ENCODE assay signal across 26 cellular contexts in the genomic region with DNA sequence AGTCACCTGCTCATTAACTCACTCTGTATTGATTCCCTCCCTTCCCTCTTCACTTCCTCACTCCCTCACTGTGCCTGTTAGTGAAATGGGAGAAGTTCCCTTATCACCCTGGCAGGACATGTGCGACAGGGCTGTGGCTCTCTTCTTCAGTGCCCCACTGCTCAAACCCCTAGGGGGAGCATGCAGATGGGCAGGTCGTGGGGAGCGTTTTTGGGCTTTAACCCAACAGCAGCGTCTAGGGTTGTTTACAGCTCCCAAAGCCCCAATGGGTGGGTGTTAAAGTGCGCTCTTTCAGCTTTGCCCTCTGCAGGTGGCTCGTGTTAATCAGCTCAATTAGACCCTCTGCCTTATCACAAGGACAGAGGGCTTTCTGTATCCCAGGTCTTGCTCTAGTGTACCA.
A peak's percentile ranks its signal among the peaks of the same experiment; 100 is the strongest.
DNase-seq lines count a peak whose midpoint lies in the region; ATAC-seq, FAIRE-seq and TF ChIP-seq lines count a peak whose summit lies in the region.
"Had no signal": no experiment of that assay in that cellular context is flagged by ENCODE, and none has a peak within 500 bp of the region (broad histone marks: within the 10 kb centered on the region; RNA-seq: fewer than 3 reads in every experiment).

No MANE protein-coding gene starts in this region.

- WGBS in K562 (ENCODE audit: insufficient coverage, low coverage, missing lambda C conversion rate): 48% methylated on average over 5 of the region's 6 CpGs
- 72 to 89% (median 88%) methylated on average over 6 of the region's 6 CpGs for WGBS in ovary, 3 donors

- H3K9me3 ChIP-seq in Loucy (ENCODE audit: insufficient read depth, low read depth, low read length): no peaks in the 10 kb centered on the region
- H3K9me3 ChIP-seq in K562 (replicated peaks; ENCODE audit: control insufficient read depth, insufficient read depth, low read depth, low read length): no peaks in the 10 kb centered on the region
- H3K9me3 ChIP-seq in neural progenitor cell (ENCODE audit: low read depth): no peaks in the 10 kb centered on the region
- H3K9me3 ChIP-seq in ovary: no peaks in the 10 kb centered on the region
- H3K9me3 ChIP-seq: psoas muscle had no signal

- no peak for DNase-seq in GM06990 (ENCODE audit: extremely low read depth, insufficient read length)
- DNase-seq in K562 (ENCODE audit: extremely low read depth in 1 of 4, low spot score in 3 of 4): no peak
- DNase-seq in neural progenitor cell (ENCODE audit: low spot score): no peak
- no peak for DNase-seq in ovary
- no peak for DNase-seq in sciatic nerve (ENCODE audit: low spot score)
- DNase-seq: activated CD4-positive, alpha-beta T cell treated with anti-CD3 and anti-CD28 coated beads for 4 hours; activated CD8-positive, alpha-beta T cell treated with anti-CD3 and anti-CD28 coated beads, Interleukin-2, amount 10 ng/mL, durations not matched to agents 7 days and 5 days; HFFc6; hypothalamus; left colon; natural killer cell; NCI-H1105; NCI-H187; NCI-H510A treated with DMSO at 0.1 percent for 48 hours; NK-92 treated with Interleukin-12 subunit alpha and Interleukin-12 subunit beta, amount 100 ng/mL, for 24 hours; occipital lobe; psoas muscle; SHP77 treated with DMSO at 0.1 percent for 48 hours; stimulated activated CD4-positive, alpha-beta T cell treated with anti-CD3 and anti-CD28 coated beads, Interleukin-4, amount 100 ng/mL, for 1 hour; trophoblast cell had no signal

- H3F3A ChIP-seq in Loucy (ENCODE audit: low read depth) (no peaks in the 10 kb centered on the region), neural progenitor cell (ENCODE audit: low read depth) (no peaks in the 10 kb centered on the region)

- H3K9me3 Mint-ChIP-seq in neural progenitor cell: peaks cover 13% of the 10 kb centered on the region
- no peaks in the 10 kb centered on the region for H3K9me3 Mint-ChIP-seq in activated T-helper 17 cell treated with anti-CD3 and anti-CD28 coated beads, Interleukin-2, amount 50 U/mL, for 72 hours
- H3K9me3 Mint-ChIP-seq: HFFc6, natural killer cell had no signal

- no peaks in the 10 kb centered on the region for H3K4me1 ChIP-seq in Loucy (ENCODE audit: insufficient read depth, low read length, poor library complexity, severe bottlenecking)
- H3K4me1 ChIP-seq in K562 (replicated peaks in 1 of 2; ENCODE audit: control insufficient read depth in 2 of 2, insufficient read depth in 2 of 2, low read length in 2 of 2): peaks cover 0 to 15% of the 10 kb centered on the region in 2 experiments; a peak in 3 of 5 replicates
- no peaks in the 10 kb centered on the region for H3K4me1 ChIP-seq in neural progenitor cell
- peaks cover 6% of the 10 kb centered on the region for H3K4me1 ChIP-seq in ovary (ENCODE audit: insufficient read depth)

- POLR2A ChIA-PET in K562 (lab: Yijun Ruan, JAX): no interaction called here

- H3K4me1 Mint-ChIP-seq in neural progenitor cell: no peaks in the 10 kb centered on the region
- no peaks in the 10 kb centered on the region for H3K4me1 Mint-ChIP-seq in activated T-helper 17 cell treated with anti-CD3 and anti-CD28 coated beads, Interleukin-2, amount 50 U/mL, for 72 hours
- H3K4me1 Mint-ChIP-seq: natural killer cell had no signal

- H4K20me1 ChIP-seq in Loucy (ENCODE audit: insufficient read depth, low read length, poor library complexity, severe bottlenecking): no peaks in the 10 kb centered on the region
- H4K20me1 ChIP-seq in K562 (replicated peaks; ENCODE audit: control insufficient read depth, insufficient read depth, low read length): no peaks in the 10 kb centered on the region
- no peaks in the 10 kb centered on the region for H4K20me1 ChIP-seq in neural progenitor cell (ENCODE audit: low read depth)

- TF ChIP-seq EP300 in K562 (IDR thresholded peaks at IDR 0.05; ENCODE audit: low read length) (no peak), ovary (IDR thresholded peaks at IDR 0.05) (no peak)

- H3K9me2 ChIP-seq in Loucy (replicated peaks; ENCODE audit: low read depth, low read length): no peaks in the 10 kb centered on the region

- H3K79me2 ChIP-seq in Loucy (ENCODE audit: insufficient read depth, low read length): no peaks in the 10 kb centered on the region
- no peaks in the 10 kb centered on the region for H3K79me2 ChIP-seq in K562 (ENCODE audit: control insufficient read depth, insufficient read depth, low read length)
- no peaks in the 10 kb centered on the region for H3K79me2 ChIP-seq in neural progenitor cell (ENCODE audit: low read depth)

- no peak overlapping the region for H3K4me3 Mint-ChIP-seq in neural progenitor cell
- no peak overlapping the region for H3K4me3 Mint-ChIP-seq in activated T-helper 17 cell treated with anti-CD3 and anti-CD28 coated beads, Interleukin-2, amount 50 U/mL, for 72 hours
- H3K4me3 Mint-ChIP-seq: activated CD8-positive, alpha-beta T cell treated with anti-CD3 and anti-CD28 coated beads, Interleukin-2, amount 10 ng/mL, durations not matched to agents 7 days and 5 days; HFFc6; IgD-negative memory B cell; natural killer cell had no signal

- TF ChIP-seq POLR2A in K562 (conservative IDR thresholded peaks at IDR 0.05): no peak
- no peak for TF ChIP-seq POLR2A in ovary (IDR thresholded peaks at IDR 0.05)

- H3K36me3 Mint-ChIP-seq in neural progenitor cell: no peaks in the 10 kb centered on the region
- H3K36me3 Mint-ChIP-seq in activated T-helper 17 cell treated with anti-CD3 and anti-CD28 coated beads, Interleukin-2, amount 50 U/mL, for 72 hours (ENCODE audit: low read depth): no peaks in the 10 kb centered on the region
- H3K36me3 Mint-ChIP-seq: natural killer cell had no signal

- TF ChIP-seq RAD21 in K562 (CRISPR knock-in tag; conservative IDR thresholded peaks at IDR 0.05 in 1 of 2, IDR thresholded peaks at IDR 0.05 in 1 of 2): no peak

- H3K36me3 ChIP-seq in GM06990 (ENCODE audit: control insufficient read depth, insufficient read depth, low read length) (no peaks in the 10 kb centered on the region), Loucy (ENCODE audit: insufficient read depth, low read length) (no peaks in the 10 kb centered on the region), K562 (ENCODE audit: control insufficient read depth, insufficient read depth, low read length) (no peaks in the 10 kb centered on the region), neural progenitor cell (no peaks in the 10 kb centered on the region), ovary (no peaks in the 10 kb centered on the region)

- peak; percentile 47 for ATAC-seq in K562
- ATAC-seq in sciatic nerve: no peak
- ATAC-seq in activated T-helper 17 cell treated with anti-CD3 and anti-CD28 coated beads, Interleukin-2, amount 50 U/mL, for 72 hours (replicated peaks): no peak
- no peak for ATAC-seq in GM21576 (IDR thresholded peaks at IDR 0.05; ENCODE audit: unreplicated experiment)
- ATAC-seq: activated CD8-positive, alpha-beta T cell treated with anti-CD3 and anti-CD28 coated beads, Interleukin-2, amount 10 ng/mL, durations not matched to agents 7 days and 5 days; activated naive CD4-positive, alpha-beta T cell treated with anti-CD3 and anti-CD28 coated beads, Interleukin-2, amount 50 U/mL, for 72 hours; left colon; natural killer cell; psoas muscle had no signal

- H3K9ac ChIP-seq in Loucy (ENCODE audit: low read depth, low read length, poor library complexity, severe bottlenecking): no peak overlapping the region
- no peak overlapping the region for H3K9ac ChIP-seq in K562 (ENCODE audit: insufficient read depth in 1 of 2, low read depth in 2 of 2, low read length in 2 of 2)
- H3K9ac ChIP-seq in neural progenitor cell: no peak overlapping the region

- TF ChIP-seq CTCF in GM06990 (IDR thresholded peaks at IDR 0.05; ENCODE audit: insufficient read depth, low read length, poor library complexity, severe bottlenecking): peak; percentile 18
- 0 out of 2 replicates have a peak, but pooled peaks have one; percentile 12 for TF ChIP-seq CTCF in Loucy (conservative IDR thresholded peaks at IDR 0.05; ENCODE audit: low read length)
- no peak for TF ChIP-seq CTCF in K562 (IDR thresholded peaks at IDR 0.05 in 2 of 3, conservative IDR thresholded peaks at IDR 0.05 in 1 of 3; ENCODE audit: insufficient read depth in 2 of 3, low read depth in 1 of 3, low read length in 3 of 3)
- TF ChIP-seq CTCF in neural progenitor cell (IDR thresholded peaks at IDR 0.05): no peak
- TF ChIP-seq CTCF in ovary (IDR thresholded peaks at IDR 0.05): no peak

- no peak overlapping the region for H3K27ac ChIP-seq in K562 (ENCODE audit: extremely low read depth, low read depth, low read length)
- no peak overlapping the region for H3K27ac ChIP-seq in neural progenitor cell
- H3K27ac ChIP-seq in ovary: no peak overlapping the region
- H3K27ac ChIP-seq: psoas muscle had no signal

- H3K27ac Mint-ChIP-seq in neural progenitor cell: peak overlapping the region; percentile 39
- no peak overlapping the region for H3K27ac Mint-ChIP-seq in activated T-helper 17 cell treated with anti-CD3 and anti-CD28 coated beads, Interleukin-2, amount 50 U/mL, for 72 hours
- H3K27ac Mint-ChIP-seq: activated CD8-positive, alpha-beta T cell treated with anti-CD3 and anti-CD28 coated beads, Interleukin-2, amount 10 ng/mL, durations not matched to agents 7 days and 5 days; HFFc6; natural killer cell had no signal

- H3K4me3 ChIP-seq in GM06990 (replicated peaks; ENCODE audit: low read depth, low read length) (no peak overlapping the region), Loucy (ENCODE audit: low read length, poor library complexity, severe bottlenecking) (no peak overlapping the region), K562 (no peak overlapping the region), neural progenitor cell (no peak overlapping the region), ovary (no peak overlapping the region)
- H3K4me3 ChIP-seq: psoas muscle had no signal

- CTCF ChIA-PET in K562 (lab: Yijun Ruan, JAX; ENCODE audit: low intra/inter-chr PET ratio): no interaction called here

- intact Hi-C loops in K562 (cut with micrococcal nuclease) (no loop called here), ovary (cut with DNase I) (no loop called here), sciatic nerve (cut with DNase I) (no loop called here)

- H3K4me2 ChIP-seq in Loucy (ENCODE audit: low read depth, low read length, poor library complexity, severe bottlenecking) (no peak overlapping the region), K562 (ENCODE audit: insufficient read depth, low read length) (no peak overlapping the region), neural progenitor cell (no peak overlapping the region)

- FAIRE-seq in K562 (lab: Jason Lieb, UNC): no peak
- FAIRE-seq: RCC 7860 had no signal

- BruUV-seq in K562 (replicated peaks; lab: Mats Ljungman, UMichigan): no TSS peak

- H3K9me1 ChIP-seq in K562 (ENCODE audit: control insufficient read depth, insufficient read depth, low read length): no peaks in the 10 kb centered on the region

- H2AFZ ChIP-seq in Loucy (ENCODE audit: low read length): no peak overlapping the region
- no peak overlapping the region for H2AFZ ChIP-seq in K562 (ENCODE audit: low read depth, low read length)
- H2AFZ ChIP-seq in neural progenitor cell (replicated peaks): no peak overlapping the region

- in situ Hi-C loops in K562 (cut with MboI): no loop called here

- H3K27me3 ChIP-seq in GM06990 (replicated peaks; ENCODE audit: control insufficient read depth, insufficient read depth, low read length) (peaks cover 6% of the 10 kb centered on the region; the same call in 1 of the 2 replicates), Loucy (ENCODE audit: insufficient read depth, low read length, poor library complexity, severe bottlenecking) (no peaks in the 10 kb centered on the region), K562 (ENCODE audit: control insufficient read depth in 2 of 2, insufficient read depth in 2 of 2, low read length in 2 of 2) (no peaks in the 10 kb centered on the region), neural progenitor cell (no peaks in the 10 kb centered on the region), ovary (no peaks in the 10 kb centered on the region)

- H3K27me3 Mint-ChIP-seq in neural progenitor cell (ENCODE audit: insufficient read depth, low read depth): peaks cover 12% of the 10 kb centered on the region
- H3K27me3 Mint-ChIP-seq in activated T-helper 17 cell treated with anti-CD3 and anti-CD28 coated beads, Interleukin-2, amount 50 U/mL, for 72 hours: peaks cover 7% of the 10 kb centered on the region

Comparison
In these comparisons a context has a peak if more than half of its experiments do, and no peak if none do; other contexts are left out.
1. CTCF ChIP-seq: peak in GM06990 (single experiment) and Loucy (single experiment); none in K562 (0 of 3), neural progenitor cell (single experiment) and ovary (0 of 3).